In genomic region chr4:6779667-6780565, GRCh38 we compare ENCODE assay signal across 1 cellular context.
TF ChIP-seq lines count a peak whose summit lies in the region.

No MANE protein-coding gene starts in this region.

TF ChIP-seq in HepG2, 621 proteins besides CTCF, POLR2A, EP300 and RAD21 (continued from another document and continues in another):
- 0 out of 2 replicates have a peak, but pooled peaks have one; percentile 29 for TF ChIP-seq ZGPAT (CRISPR knock-in tag; IDR thresholded peaks at IDR 0.05)
- 0 out of 2 replicates have a peak, but pooled peaks have one; percentile 36 for TF ChIP-seq ZNF335 (CRISPR knock-in tag; IDR thresholded peaks at IDR 0.05)
- peak; percentile 21; the same call in 1 of the 2 replicates for TF ChIP-seq SMC3 (IDR thresholded peaks at IDR 0.05; ENCODE audit: low read length)
- TF ChIP-seq ZSCAN25 (CRISPR knock-in tag; IDR thresholded peaks at IDR 0.05) = peak; percentile 87
- TF ChIP-seq MYC (CRISPR knock-in tag; IDR thresholded peaks at IDR 0.05; ENCODE audit: borderline replicate concordance) = 0 out of 2 replicates have a peak, but pooled peaks have one; percentile 36
- TF ChIP-seq MIXL1 (CRISPR knock-in tag; IDR thresholded peaks at IDR 0.05) = no peak
- no peak for TF ChIP-seq ZFP1 (CRISPR knock-in tag; IDR thresholded peaks at IDR 0.05)
- 0 out of 2 replicates have a peak, but pooled peaks have one; percentile 28 for TF ChIP-seq ELF3 (CRISPR knock-in tag; IDR thresholded peaks at IDR 0.05)
- TF ChIP-seq RXRA (CRISPR knock-in tag; IDR thresholded peaks at IDR 0.05) = no peak
- 0 out of 2 replicates have a peak, but pooled peaks have one; percentile 23 for TF ChIP-seq GLI4 (CRISPR knock-in tag; IDR thresholded peaks at IDR 0.05; ENCODE audit: borderline replicate concordance)
- peak; percentile 44; the same call in 1 of the 2 replicates for TF ChIP-seq SALL1 (CRISPR knock-in tag; IDR thresholded peaks at IDR 0.05)
- no peak for TF ChIP-seq NRL (CRISPR knock-in tag; IDR thresholded peaks at IDR 0.05; ENCODE audit: borderline replicate concordance)
- no peak for TF ChIP-seq HMG20B (CRISPR knock-in tag; conservative IDR thresholded peaks at IDR 0.05)
- peak; percentile 86 for TF ChIP-seq ZSCAN22 (CRISPR knock-in tag; IDR thresholded peaks at IDR 0.05)
- TF ChIP-seq ARID4A (CRISPR knock-in tag; IDR thresholded peaks at IDR 0.05; ENCODE audit: borderline replicate concordance) = no peak
- TF ChIP-seq, protein P1, sequence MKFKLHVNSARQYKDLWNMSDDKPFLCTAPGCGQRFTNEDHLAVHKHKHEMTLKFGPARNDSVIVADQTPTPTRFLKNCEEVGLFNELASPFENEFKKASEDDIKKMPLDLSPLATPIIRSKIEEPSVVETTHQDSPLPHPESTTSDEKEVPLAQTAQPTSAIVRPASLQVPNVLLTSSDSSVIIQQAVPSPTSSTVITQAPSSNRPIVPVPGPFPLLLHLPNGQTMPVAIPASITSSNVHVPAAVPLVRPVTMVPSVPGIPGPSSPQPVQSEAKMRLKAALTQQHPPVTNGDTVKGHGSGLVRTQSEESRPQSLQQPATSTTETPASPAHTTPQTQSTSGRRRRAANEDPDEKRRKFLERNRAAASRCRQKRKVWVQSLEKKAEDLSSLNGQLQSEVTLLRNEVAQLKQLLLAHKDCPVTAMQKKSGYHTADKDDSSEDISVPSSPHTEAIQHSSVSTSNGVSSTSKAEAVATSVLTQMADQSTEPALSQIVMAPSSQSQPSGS (CRISPR knock-in tag; IDR thresholded peaks at IDR 0.05) = no peak
- TF ChIP-seq ZNF24 (IDR thresholded peaks at IDR 0.05) = no peak
- 0 out of 2 replicates have a peak, but pooled peaks have one; percentile 30 for TF ChIP-seq TFE3 (CRISPR knock-in tag; IDR thresholded peaks at IDR 0.05)
- TF ChIP-seq HDAC2 (CRISPR knock-in tag; IDR thresholded peaks at IDR 0.05) = peak; percentile 73; the same call in 1 of the 2 replicates
- TF ChIP-seq TBX2 (CRISPR knock-in tag; IDR thresholded peaks at IDR 0.05; ENCODE audit: borderline replicate concordance) = 0 out of 2 replicates have a peak, but pooled peaks have one; percentile 19
- TF ChIP-seq SNRNP70 (IDR thresholded peaks at IDR 0.05; ENCODE audit: low read depth, low read length) = no peak
- 0 out of 2 replicates have a peak, but pooled peaks have one; percentile 18 for TF ChIP-seq ELF1 (CRISPR knock-in tag; IDR thresholded peaks at IDR 0.05)
- 0 out of 2 replicates have a peak, but pooled peaks have one; percentile 12 for TF ChIP-seq ZNF644 (CRISPR knock-in tag; IDR thresholded peaks at IDR 0.05; ENCODE audit: low read depth)
- no peak for TF ChIP-seq ZIK1 (CRISPR knock-in tag; IDR thresholded peaks at IDR 0.05; ENCODE audit: borderline replicate concordance, low read depth)
- no peak for TF ChIP-seq ZHX1 (CRISPR knock-in tag; IDR thresholded peaks at IDR 0.05; ENCODE audit: low read depth)
- TF ChIP-seq ZNF441 (CRISPR knock-in tag; IDR thresholded peaks at IDR 0.05; ENCODE audit: borderline replicate concordance) = no peak
- TF ChIP-seq ZNF605 (CRISPR knock-in tag; IDR thresholded peaks at IDR 0.05) = 0 out of 2 replicates have a peak, but pooled peaks have one; percentile 40
- TF ChIP-seq GATAD2A (CRISPR knock-in tag; IDR thresholded peaks at IDR 0.05) = peak; percentile 66
- peak; percentile 42 for TF ChIP-seq HNF4A (CRISPR knock-in tag; IDR thresholded peaks at IDR 0.05)
- no peak for TF ChIP-seq SNAI1 (CRISPR knock-in tag; IDR thresholded peaks at IDR 0.05; ENCODE audit: borderline replicate concordance)
- 0 out of 2 replicates have a peak, but pooled peaks have one; percentile 40 for TF ChIP-seq ZBTB43 (CRISPR knock-in tag; conservative IDR thresholded peaks at IDR 0.05)
- TF ChIP-seq GATA4 (IDR thresholded peaks at IDR 0.05; ENCODE audit: borderline replicate concordance, low read depth) = no peak
- TF ChIP-seq KDM3A (CRISPR knock-in tag; IDR thresholded peaks at IDR 0.05; ENCODE audit: low read depth) = no peak
- no peak for TF ChIP-seq ASH2L (IDR thresholded peaks at IDR 0.05; ENCODE audit: insufficient read length, low read depth, low read length)
- TF ChIP-seq NR2F6 (IDR thresholded peaks at IDR 0.05) = no peak
- TF ChIP-seq NR2F6 (CRISPR knock-in tag; IDR thresholded peaks at IDR 0.05) = peak; percentile 50; the same call in 1 of the 2 replicates
- TF ChIP-seq CENPX (CRISPR knock-in tag; IDR thresholded peaks at IDR 0.05) = no peak
- no peak for TF ChIP-seq ZNF746 (CRISPR knock-in tag; IDR thresholded peaks at IDR 0.05)
- TF ChIP-seq RCOR2 (CRISPR knock-in tag; IDR thresholded peaks at IDR 0.05) = peak; percentile 72; the same call in 1 of the 2 replicates
- TF ChIP-seq BCL6 (CRISPR knock-in tag; IDR thresholded peaks at IDR 0.05) = 0 out of 2 replicates have a peak, but pooled peaks have one; percentile 41
- TF ChIP-seq ZNF263 (CRISPR knock-in tag; IDR thresholded peaks at IDR 0.05) = 0 out of 2 replicates have a peak, but pooled peaks have one; percentile 52
- peak in 1 of 2 experiments; percentile 50; a peak in 1 of 4 replicates for TF ChIP-seq HMGXB4 (CRISPR knock-in tag; IDR thresholded peaks at IDR 0.05; ENCODE audit: borderline replicate concordance in 1 of 2, low read depth in 1 of 2)
- TF ChIP-seq NCOA2 (CRISPR knock-in tag; IDR thresholded peaks at IDR 0.05) = 0 out of 2 replicates have a peak, but pooled peaks have one; percentile 22
- peak; percentile 35; the same call in 1 of the 2 replicates for TF ChIP-seq ZNF768 (CRISPR knock-in tag; IDR thresholded peaks at IDR 0.05)
- no peak for TF ChIP-seq FOXA1 (IDR thresholded peaks at IDR 0.05)
- TF ChIP-seq FOXA1 (CRISPR knock-in tag; IDR thresholded peaks at IDR 0.05) = peak; percentile 54
- TF ChIP-seq ZNF574 (CRISPR knock-in tag; IDR thresholded peaks at IDR 0.05) = 0 out of 2 replicates have a peak, but pooled peaks have one; percentile 32
